Comparison of ENCODE assay signal across 8 cellular contexts in the genomic region with DNA sequence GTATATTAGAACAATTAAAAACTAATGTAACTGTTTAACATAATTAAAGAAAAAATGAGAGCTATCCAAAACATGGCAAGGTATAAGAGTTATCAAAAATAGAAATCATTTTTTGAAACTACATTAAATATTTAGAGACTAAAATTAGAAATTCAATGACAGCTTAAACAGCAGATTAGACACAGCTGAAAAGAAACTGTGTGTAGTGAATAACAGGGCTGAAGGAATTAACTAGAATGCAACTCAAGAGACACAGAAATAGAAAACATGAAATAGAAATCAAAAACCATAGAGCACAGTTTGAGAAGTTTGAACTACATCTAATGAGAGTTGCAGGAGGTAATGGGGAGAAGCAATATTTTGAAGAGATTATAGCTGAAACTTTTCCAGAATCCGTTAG. TPM values are rescaled to one million over a fixed set of nuclear protein-coding genes. Genes with fewer than 3 reads are reported as not detected.
"Had no signal": no experiment of that assay in that cellular context is flagged by ENCODE, and none has a peak within 500 bp of the region (broad histone marks: within the 10 kb centered on the region; RNA-seq: fewer than 3 reads in every experiment).

No MANE protein-coding gene starts in this region.

- H3K9me3 ChIP-seq: HAP-1 had no signal

- H3K4me1 ChIP-seq: HAP-1 had no signal

- H3K36me3 ChIP-seq: HAP-1 had no signal

- H3K4me2 ChIP-seq: GM23338 had no signal

- H2AFZ ChIP-seq: GM23338 had no signal

- DNase-seq: HFFc6, KG1 had no signal

- ATAC-seq: GM23338, HCT116 had no signal

- FAIRE-seq: H54, HTR-8/SVneo had no signal

- H3K4me3 ChIP-seq: GM23338, HAP-1 had no signal

RNA-seq across cellular contexts. Expression of a gene that starts 59.9 kb away (rescaled TPM):
- polyA plus RNA-seq: IgD-negative memory B cell had no signal
